1 cellular context compared by ENCODE assay signal in genomic region chr10:124354411-124355382, GRCh38.
A peak's percentile ranks its signal among the peaks of the same experiment; 100 is the strongest.
TF ChIP-seq lines count a peak whose summit lies in the region.

No MANE protein-coding gene starts in this region.

TF ChIP-seq in HepG2, 621 proteins besides CTCF, POLR2A, EP300 and RAD21 (continued from another document and continues in another):
- TF ChIP-seq NFAT5 (CRISPR knock-in tag; IDR thresholded peaks at IDR 0.05) (no peak), TEAD3 (CRISPR knock-in tag; optimal IDR thresholded peaks at IDR 0.05; ENCODE audit: borderline replicate concordance) (no peak), ETV5 (CRISPR knock-in tag; IDR thresholded peaks at IDR 0.05; ENCODE audit: borderline replicate concordance) (peak; percentile 56; the same call in 1 of the 2 replicates), KDM3A (CRISPR knock-in tag; IDR thresholded peaks at IDR 0.05; ENCODE audit: low read depth) (no peak), JARID2 (CRISPR knock-in tag; IDR thresholded peaks at IDR 0.05; ENCODE audit: insufficient replicate concordance) (no peak), ZKSCAN5 (CRISPR knock-in tag; IDR thresholded peaks at IDR 0.05) (no peak), ZNF652 (CRISPR knock-in tag; IDR thresholded peaks at IDR 0.05; ENCODE audit: borderline replicate concordance, low read depth) (no peak), ZNF607 (CRISPR knock-in tag; IDR thresholded peaks at IDR 0.05; ENCODE audit: borderline replicate concordance) (no peak; the same call in 1 of the 2 replicates), U2AF2 (IDR thresholded peaks at IDR 0.05; ENCODE audit: low read depth, low read length) (no peak), PHF21A (CRISPR knock-in tag; IDR thresholded peaks at IDR 0.05) (no peak), TIGD3 (CRISPR knock-in tag; IDR thresholded peaks at IDR 0.05; ENCODE audit: borderline replicate concordance) (no peak), SNAPC2 (CRISPR knock-in tag; IDR thresholded peaks at IDR 0.05) (no peak), ZBTB21 (CRISPR knock-in tag; IDR thresholded peaks at IDR 0.05) (no peak), BCLAF1 (IDR thresholded peaks at IDR 0.05) (no peak), RBM39 (IDR thresholded peaks at IDR 0.05; ENCODE audit: low read depth, low read length, poor library complexity, severe bottlenecking) (no peak), SP140L (CRISPR knock-in tag; IDR thresholded peaks at IDR 0.05; ENCODE audit: borderline replicate concordance) (no peak), ZNF670 (CRISPR knock-in tag; IDR thresholded peaks at IDR 0.05; ENCODE audit: borderline replicate concordance) (no peak), DNMT3B (CRISPR knock-in tag; conservative IDR thresholded peaks at IDR 0.05) (no peak; the same call in 1 of the 2 replicates), CHD4 (IDR thresholded peaks at IDR 0.05; ENCODE audit: borderline replicate concordance, low read length) (no peak), ZNF17 (CRISPR knock-in tag; IDR thresholded peaks at IDR 0.05) (no peak), NFYC (CRISPR knock-in tag; IDR thresholded peaks at IDR 0.05) (no peak), ZNF350 (CRISPR knock-in tag; IDR thresholded peaks at IDR 0.05; ENCODE audit: borderline replicate concordance, low read depth) (peak; percentile 18; the same call in 1 of the 2 replicates), FOXA3 (CRISPR knock-in tag; IDR thresholded peaks at IDR 0.05) (0 out of 2 replicates have a peak, but pooled peaks have one; percentile 7), SCMH1 (CRISPR knock-in tag; IDR thresholded peaks at IDR 0.05; ENCODE audit: borderline replicate concordance) (no peak), ZNF33B (CRISPR knock-in tag; IDR thresholded peaks at IDR 0.05) (no peak), CREM (IDR thresholded peaks at IDR 0.05) (0 out of 2 replicates have a peak, but pooled peaks have one; percentile 38), CREM (CRISPR knock-in tag; IDR thresholded peaks at IDR 0.05) (no peak), AKAP8 (CRISPR knock-in tag; IDR thresholded peaks at IDR 0.05) (no peak)
- TF ChIP-seq, protein P1, sequence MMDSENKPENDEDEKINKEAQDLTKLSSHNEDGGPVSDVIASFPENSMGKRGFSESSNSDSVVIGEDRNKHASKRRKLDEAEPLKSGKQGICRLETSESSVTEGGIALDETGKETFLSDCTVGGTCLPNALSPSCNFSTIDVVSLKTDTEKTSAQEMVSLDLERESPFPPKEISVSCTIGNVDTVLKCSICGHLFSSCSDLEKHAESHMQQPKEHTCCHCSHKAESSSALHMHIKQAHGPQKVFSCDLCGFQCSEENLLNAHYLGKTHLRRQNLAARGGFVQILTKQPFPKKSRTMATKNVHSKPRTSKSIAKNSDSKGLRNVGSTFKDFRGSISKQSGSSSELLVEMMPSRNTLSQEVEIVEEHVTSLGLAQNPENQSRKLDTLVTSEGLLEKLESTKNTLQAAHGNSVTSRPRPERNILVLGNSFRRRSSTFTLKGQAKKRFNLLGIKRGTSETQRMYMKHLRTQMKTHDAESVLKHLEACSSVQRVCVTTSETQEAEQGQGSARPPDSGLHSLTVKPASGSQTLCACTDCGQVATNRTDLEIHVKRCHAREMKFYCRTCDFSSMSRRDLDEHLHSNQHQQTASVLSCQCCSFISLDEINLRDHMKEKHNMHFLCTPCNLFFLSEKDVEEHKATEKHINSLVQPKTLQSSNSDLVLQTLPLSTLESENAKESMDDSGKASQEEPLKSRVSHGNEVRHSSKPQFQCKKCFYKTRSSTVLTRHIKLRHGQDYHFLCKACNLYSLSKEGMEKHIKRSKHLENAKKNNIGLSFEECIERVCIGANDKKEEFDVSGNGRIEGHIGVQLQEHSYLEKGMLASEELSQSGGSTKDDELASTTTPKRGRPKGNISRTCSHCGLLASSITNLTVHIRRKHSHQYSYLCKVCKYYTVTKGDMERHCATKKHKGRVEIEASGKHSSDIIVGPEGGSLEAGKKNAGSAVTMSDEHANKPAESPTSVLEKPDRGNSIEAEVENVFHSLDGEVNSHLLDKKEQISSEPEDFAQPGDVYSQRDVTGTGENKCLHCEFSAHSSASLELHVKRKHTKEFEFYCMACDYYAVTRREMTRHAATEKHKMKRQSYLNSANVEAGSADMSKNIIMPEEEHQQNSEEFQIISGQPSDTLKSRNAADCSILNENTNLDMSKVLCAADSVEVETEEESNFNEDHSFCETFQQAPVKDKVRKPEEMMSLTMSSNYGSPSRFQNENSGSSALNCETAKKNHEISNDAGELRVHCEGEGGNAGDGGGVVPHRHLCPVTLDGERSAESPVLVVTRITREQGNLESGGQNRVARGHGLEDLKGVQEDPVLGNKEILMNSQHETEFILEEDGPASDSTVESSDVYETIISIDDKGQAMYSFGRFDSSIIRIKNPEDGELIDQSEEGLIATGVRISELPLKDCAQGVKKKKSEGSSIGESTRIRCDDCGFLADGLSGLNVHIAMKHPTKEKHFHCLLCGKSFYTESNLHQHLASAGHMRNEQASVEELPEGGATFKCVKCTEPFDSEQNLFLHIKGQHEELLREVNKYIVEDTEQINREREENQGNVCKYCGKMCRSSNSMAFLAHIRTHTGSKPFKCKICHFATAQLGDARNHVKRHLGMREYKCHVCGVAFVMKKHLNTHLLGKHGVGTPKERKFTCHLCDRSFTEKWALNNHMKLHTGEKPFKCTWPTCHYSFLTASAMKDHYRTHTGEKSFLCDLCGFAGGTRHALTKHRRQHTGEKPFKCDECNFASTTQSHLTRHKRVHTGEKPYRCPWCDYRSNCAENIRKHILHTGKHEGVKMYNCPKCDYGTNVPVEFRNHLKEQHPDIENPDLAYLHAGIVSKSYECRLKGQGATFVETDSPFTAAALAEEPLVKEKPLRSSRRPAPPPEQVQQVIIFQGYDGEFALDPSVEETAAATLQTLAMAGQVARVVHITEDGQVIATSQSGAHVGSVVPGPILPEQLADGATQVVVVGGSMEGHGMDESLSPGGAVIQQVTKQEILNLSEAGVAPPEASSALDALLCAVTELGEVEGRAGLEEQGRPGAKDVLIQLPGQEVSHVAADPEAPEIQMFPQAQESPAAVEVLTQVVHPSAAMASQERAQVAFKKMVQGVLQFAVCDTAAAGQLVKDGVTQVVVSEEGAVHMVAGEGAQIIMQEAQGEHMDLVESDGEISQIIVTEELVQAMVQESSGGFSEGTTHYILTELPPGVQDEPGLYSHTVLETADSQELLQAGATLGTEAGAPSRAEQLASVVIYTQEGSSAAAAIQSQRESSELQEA (CRISPR knock-in tag; IDR thresholded peaks at IDR 0.05; ENCODE audit: not compliant biosample characterization) = no peak
- TF ChIP-seq, protein P2, sequence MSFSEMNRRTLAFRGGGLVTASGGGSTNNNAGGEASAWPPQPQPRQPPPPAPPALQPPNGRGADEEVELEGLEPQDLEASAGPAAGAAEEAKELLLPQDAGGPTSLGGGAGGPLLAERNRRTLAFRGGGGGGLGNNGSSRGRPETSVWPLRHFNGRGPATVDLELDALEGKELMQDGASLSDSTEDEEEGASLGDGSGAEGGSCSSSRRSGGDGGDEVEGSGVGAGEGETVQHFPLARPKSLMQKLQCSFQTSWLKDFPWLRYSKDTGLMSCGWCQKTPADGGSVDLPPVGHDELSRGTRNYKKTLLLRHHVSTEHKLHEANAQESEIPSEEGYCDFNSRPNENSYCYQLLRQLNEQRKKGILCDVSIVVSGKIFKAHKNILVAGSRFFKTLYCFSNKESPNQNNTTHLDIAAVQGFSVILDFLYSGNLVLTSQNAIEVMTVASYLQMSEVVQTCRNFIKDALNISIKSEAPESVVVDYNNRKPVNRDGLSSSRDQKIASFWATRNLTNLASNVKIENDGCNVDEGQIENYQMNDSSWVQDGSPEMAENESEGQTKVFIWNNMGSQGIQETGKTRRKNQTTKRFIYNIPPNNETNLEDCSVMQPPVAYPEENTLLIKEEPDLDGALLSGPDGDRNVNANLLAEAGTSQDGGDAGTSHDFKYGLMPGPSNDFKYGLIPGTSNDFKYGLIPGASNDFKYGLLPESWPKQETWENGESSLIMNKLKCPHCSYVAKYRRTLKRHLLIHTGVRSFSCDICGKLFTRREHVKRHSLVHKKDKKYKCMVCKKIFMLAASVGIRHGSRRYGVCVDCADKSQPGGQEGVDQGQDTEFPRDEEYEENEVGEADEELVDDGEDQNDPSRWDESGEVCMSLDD (CRISPR knock-in tag; IDR thresholded peaks at IDR 0.05; ENCODE audit: borderline replicate concordance) = no peak
- TF ChIP-seq, protein P3, sequence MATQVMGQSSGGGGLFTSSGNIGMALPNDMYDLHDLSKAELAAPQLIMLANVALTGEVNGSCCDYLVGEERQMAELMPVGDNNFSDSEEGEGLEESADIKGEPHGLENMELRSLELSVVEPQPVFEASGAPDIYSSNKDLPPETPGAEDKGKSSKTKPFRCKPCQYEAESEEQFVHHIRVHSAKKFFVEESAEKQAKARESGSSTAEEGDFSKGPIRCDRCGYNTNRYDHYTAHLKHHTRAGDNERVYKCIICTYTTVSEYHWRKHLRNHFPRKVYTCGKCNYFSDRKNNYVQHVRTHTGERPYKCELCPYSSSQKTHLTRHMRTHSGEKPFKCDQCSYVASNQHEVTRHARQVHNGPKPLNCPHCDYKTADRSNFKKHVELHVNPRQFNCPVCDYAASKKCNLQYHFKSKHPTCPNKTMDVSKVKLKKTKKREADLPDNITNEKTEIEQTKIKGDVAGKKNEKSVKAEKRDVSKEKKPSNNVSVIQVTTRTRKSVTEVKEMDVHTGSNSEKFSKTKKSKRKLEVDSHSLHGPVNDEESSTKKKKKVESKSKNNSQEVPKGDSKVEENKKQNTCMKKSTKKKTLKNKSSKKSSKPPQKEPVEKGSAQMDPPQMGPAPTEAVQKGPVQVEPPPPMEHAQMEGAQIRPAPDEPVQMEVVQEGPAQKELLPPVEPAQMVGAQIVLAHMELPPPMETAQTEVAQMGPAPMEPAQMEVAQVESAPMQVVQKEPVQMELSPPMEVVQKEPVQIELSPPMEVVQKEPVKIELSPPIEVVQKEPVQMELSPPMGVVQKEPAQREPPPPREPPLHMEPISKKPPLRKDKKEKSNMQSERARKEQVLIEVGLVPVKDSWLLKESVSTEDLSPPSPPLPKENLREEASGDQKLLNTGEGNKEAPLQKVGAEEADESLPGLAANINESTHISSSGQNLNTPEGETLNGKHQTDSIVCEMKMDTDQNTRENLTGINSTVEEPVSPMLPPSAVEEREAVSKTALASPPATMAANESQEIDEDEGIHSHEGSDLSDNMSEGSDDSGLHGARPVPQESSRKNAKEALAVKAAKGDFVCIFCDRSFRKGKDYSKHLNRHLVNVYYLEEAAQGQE (IDR thresholded peaks at IDR 0.05; ENCODE audit: borderline replicate concordance in 1 of 2, low read depth in 1 of 2, low read length in 2 of 2) = no peak
